In genomic region chr22:38844661-38845367, GRCh38 we compare ENCODE assay signal across 8 cellular contexts. TPM values are rescaled to one million over a fixed set of nuclear protein-coding genes. Genes with fewer than 3 reads are reported as not detected.
A peak's percentile ranks its signal among the peaks of the same experiment; 100 is the strongest.
DNase-seq lines count a peak whose midpoint lies in the region; ATAC-seq and TF ChIP-seq lines count a peak whose summit lies in the region.

No MANE protein-coding gene starts in this region.

- ATAC-seq in HG02588 (IDR thresholded peaks at IDR 0.05; ENCODE audit: unreplicated experiment) (no peak), GM19455 (IDR thresholded peaks at IDR 0.05; ENCODE audit: unreplicated experiment) (no peak)

- no peaks in the 10 kb centered on the region for H3K36me3 ChIP-seq in A673 (ENCODE audit: insufficient read depth, low read length, poor library complexity, severe bottlenecking)

- H3K27ac ChIP-seq in A673 (ENCODE audit: low read depth, low read length, poor library complexity, severe bottlenecking): no peak overlapping the region

- no peaks in the 10 kb centered on the region for H3K27me3 ChIP-seq in A673 (replicated peaks; ENCODE audit: insufficient read depth, low read depth, low read length, poor library complexity)

- no peak for TF ChIP-seq CTCF in A673 (conservative IDR thresholded peaks at IDR 0.05; ENCODE audit: low read depth, low read length)

- intact Hi-C loops in A673 (cut with micrococcal nuclease; ENCODE audit: unreplicated experiment): no loop called here

- POLR2A ChIA-PET in A673 (lab: Charles Lee; ENCODE audit: low non-redundant PET): no interaction called here

- DNase-seq in A673 (ENCODE audit: low spot score): no peak
- DNase-seq in EH (ENCODE audit: low read depth): peak; percentile 64
- DNase-seq in amniotic epithelial cell (ENCODE audit: low read depth): peak; percentile 26
- DNase-seq in myocyte (ENCODE audit: low read depth): peak; percentile 59
- DNase-seq in SW480 (ENCODE audit: low spot score): no peak
- no peak for DNase-seq in OCI-M2 (lab: John Stamatoyannopoulos, UW; ENCODE audit: unreplicated experiment)

- peaks cover 28% of the 10 kb centered on the region for H3K4me1 ChIP-seq in A673 (ENCODE audit: insufficient read depth, low read length, poor library complexity, severe bottlenecking)

- no peaks in the 10 kb centered on the region for H3K9me3 ChIP-seq in A673 (ENCODE audit: low read depth, low read length, poor library complexity, severe bottlenecking)

- CTCF ChIA-PET in A673 (lab: Charles Lee): interaction anchor here (2.3 kb wide), 1 partner anchor 76 kb away, joined by 27 read pairs; no protein-coding TSS in a partner anchor

- no TSS peak for BruUV-seq in A673 (replicated peaks; lab: Mats Ljungman, UMichigan)

- peak overlapping the region; percentile 98 for H3K4me3 ChIP-seq in A673 (ENCODE audit: low read depth, low read length, poor library complexity, severe bottlenecking)

RNA-seq across cellular contexts. Expression of gene NPTXR, which starts 1.0 kb away (rescaled TPM):
- 116 and 129 TPM in 2 replicates for total RNA-seq in A673 (2021)
- total RNA-seq in myocyte: 0.47 and 0.96 TPM in 2 replicates
- 0.50 TPM for polyA plus RNA-seq in myocyte (2012)

RNA-seq across cellular contexts. Expression of gene CBX6, which starts 27.2 kb away (rescaled TPM):
- 111 and 119 TPM in 2 replicates for total RNA-seq in A673 (2021)
- total RNA-seq in myocyte: 26.1 and 32.1 TPM in 2 replicates
- 28.7 TPM for polyA plus RNA-seq in myocyte (2012)

RNA-seq across cellular contexts. Expression of gene DNAL4, which starts 50.9 kb away (rescaled TPM):
- 51.7 and 59.1 TPM in 2 replicates for total RNA-seq in A673 (2021)
- total RNA-seq in myocyte: 18.9 and 20.1 TPM in 2 replicates
- polyA plus RNA-seq in myocyte (2012): 23.8 TPM

Comparison
In these comparisons a context has a peak if more than half of its experiments do, and no peak if none do; other contexts are left out.
1. DNase-seq: peak in EH (single experiment), amniotic epithelial cell (single experiment) and myocyte (single experiment); none in A673 (single experiment), SW480 (single experiment) and OCI-M2 (single experiment).
2. RNA of gene NPTXR, which starts 1.0 kb away (total RNA-seq): 116 to 129 TPM in A673; 0.47 to 0.96 TPM in myocyte; every median in the first group is over 10 times any median in the second.